10 cellular contexts compared by ENCODE assay signal in the genomic region with DNA sequence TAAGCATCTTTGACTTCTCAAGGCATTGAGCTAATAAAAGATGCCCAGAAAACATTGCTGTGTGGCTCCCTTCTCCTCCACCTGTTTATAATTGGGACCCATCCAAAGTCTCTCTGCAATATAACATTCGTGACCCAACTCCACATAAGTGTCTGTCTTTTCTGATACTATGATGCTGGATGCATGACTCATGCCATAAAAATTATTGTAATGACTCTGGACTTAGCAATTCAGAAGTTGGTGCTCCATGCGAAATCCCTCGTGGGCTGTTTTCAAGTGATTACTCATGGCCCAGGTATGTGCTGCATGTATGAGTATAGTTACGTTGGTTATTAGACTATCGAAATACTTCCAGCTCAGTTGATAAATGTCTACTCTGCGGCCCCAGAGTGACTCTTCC. TPM values are rescaled to one million over a fixed set of nuclear protein-coding genes. Genes with fewer than 3 reads are reported as not detected.
A peak's percentile ranks its signal among the peaks of the same experiment; 100 is the strongest.
DNase-seq lines count a peak whose midpoint lies in the region; ATAC-seq and TF ChIP-seq lines count a peak whose summit lies in the region.
"Had no signal": no experiment of that assay in that cellular context is flagged by ENCODE, and none has a peak within 500 bp of the region (broad histone marks: within the 10 kb centered on the region; RNA-seq: fewer than 3 reads in every experiment).

No MANE protein-coding gene starts in this region.

- H3K79me2 ChIP-seq in HCT116 (ENCODE audit: insufficient read depth, low read length) = no peaks in the 10 kb centered on the region

- CTCF ChIA-PET in HCT116 (lab: Charles Lee) = no interaction called here

- H3K4me1 Mint-ChIP-seq in stimulated activated effector memory CD8-positive, alpha-beta T cell treated with anti-CD3 and anti-CD28 coated beads, Interleukin-12 subunit alpha, Interleukin-12 subunit beta, amount 100 ng/mL, for 72 hours = no peaks in the 10 kb centered on the region
- H3K4me1 Mint-ChIP-seq: activated naive CD4-positive, alpha-beta T cell treated with anti-CD3 and anti-CD28 coated beads, Interleukin-2, amount 10 ng/mL, durations not matched to agents 7 days and 5 days; naive B cell had no signal

- H2AFZ ChIP-seq in HCT116 (ENCODE audit: low read depth, low read length, poor library complexity, severe bottlenecking) = peak overlapping the region; percentile 83

- H3K4me3 ChIP-seq in HCT116 (replicated peaks in 1 of 2; ENCODE audit: low read depth in 1 of 2, low read length in 2 of 2) (peak overlapping the region in 1 of 2 experiments; percentile 8; a peak in 2 of 4 replicates), fibroblast of villous mesenchyme (ENCODE audit: low read depth, low read length) (no peak overlapping the region)

- TF ChIP-seq CTCF in HCT116 (IDR thresholded peaks at IDR 0.05 in 2 of 3, conservative IDR thresholded peaks at IDR 0.05 in 1 of 3; ENCODE audit: borderline replicate concordance in 1 of 3, insufficient read depth in 1 of 3, low read depth in 2 of 3, low read length in 2 of 3) = no peak
- TF ChIP-seq CTCF in fibroblast of villous mesenchyme (IDR thresholded peaks at IDR 0.05; ENCODE audit: insufficient read depth, low read depth, low read length) = no peak

- no peak overlapping the region for H3K4me3 Mint-ChIP-seq in stimulated activated effector memory CD8-positive, alpha-beta T cell treated with anti-CD3 and anti-CD28 coated beads, Interleukin-12 subunit alpha, Interleukin-12 subunit beta, amount 100 ng/mL, for 72 hours
- H3K4me3 Mint-ChIP-seq: activated naive CD4-positive, alpha-beta T cell treated with anti-CD3 and anti-CD28 coated beads, Interleukin-2, amount 10 ng/mL, durations not matched to agents 7 days and 5 days; naive B cell had no signal

- no peaks in the 10 kb centered on the region for H4K20me1 ChIP-seq in HCT116 (ENCODE audit: insufficient read depth)

- H3K9ac ChIP-seq in HCT116 (ENCODE audit: low read length) = 0 out of 2 replicates have a peak overlapping the region, but pooled peaks have one; percentile 3

- ATAC-seq in HCT116 = peak; percentile 91
- ATAC-seq in SK-N-SH treated with all-trans-retinoic acid at 6 μM for 48 hours = peak; percentile 96
- peak; percentile 31 for ATAC-seq in stimulated activated effector memory CD8-positive, alpha-beta T cell treated with anti-CD3 and anti-CD28 coated beads, Interleukin-12 subunit alpha, Interleukin-12 subunit beta, amount 100 ng/mL, for 72 hours
- no peak for ATAC-seq in GM19455 (IDR thresholded peaks at IDR 0.05; ENCODE audit: unreplicated experiment)
- ATAC-seq in GM21423 (IDR thresholded peaks at IDR 0.05; ENCODE audit: unreplicated experiment) = no peak

- POLR2A ChIA-PET in HCT116 (lab: Charles Lee) = no interaction called here

- H3K4me2 ChIP-seq in HCT116 (ENCODE audit: low read length) = peak overlapping the region; percentile 59

- H3K36me3 ChIP-seq in HCT116 (ENCODE audit: control insufficient read depth in 1 of 2, insufficient read depth in 2 of 2, low read length in 2 of 2) = no peaks in the 10 kb centered on the region

- no peak for TF ChIP-seq POLR2A in HCT116 (IDR thresholded peaks at IDR 0.05; ENCODE audit: borderline replicate concordance, extremely low read depth, insufficient read depth, insufficient read length)

- no peaks in the 10 kb centered on the region for H3K36me3 Mint-ChIP-seq in stimulated activated effector memory CD8-positive, alpha-beta T cell treated with anti-CD3 and anti-CD28 coated beads, Interleukin-12 subunit alpha, Interleukin-12 subunit beta, amount 100 ng/mL, for 72 hours
- H3K36me3 Mint-ChIP-seq: activated naive CD4-positive, alpha-beta T cell treated with anti-CD3 and anti-CD28 coated beads, Interleukin-2, amount 10 ng/mL, durations not matched to agents 7 days and 5 days; naive B cell had no signal

- BruUV-seq in HCT116 (replicated peaks; lab: Mats Ljungman, UMichigan) = no TSS peak

- no peaks in the 10 kb centered on the region for H3K27me3 ChIP-seq in HCT116 (ENCODE audit: insufficient read depth, low read length)

- H3K27ac ChIP-seq in HCT116 (ENCODE audit: low read depth, low read length) = no peak overlapping the region

- H3K9me2 ChIP-seq in HCT116 (ENCODE audit: insufficient read depth) = no peaks in the 10 kb centered on the region

- DNase-seq in HCT116 (ENCODE audit: low read depth, low spot score) (peak; percentile 86), fibroblast of villous mesenchyme (ENCODE audit: low read depth) (peak; percentile 96), COLO668 (lab: John Stamatoyannopoulos, UW; ENCODE audit: unreplicated experiment) (no peak)
- no peak for DNase-seq in stimulated activated effector memory CD8-positive, alpha-beta T cell treated with anti-CD3 and anti-CD28 coated beads, Interleukin-12 subunit alpha, Interleukin-12 subunit beta, amount 100 ng/mL, for 72 hours (ENCODE audit: low spot score in 2 of 2)
- DNase-seq: activated naive CD4-positive, alpha-beta T cell treated with anti-CD3 and anti-CD28 coated beads, Interleukin-2, amount 10 ng/mL, durations not matched to agents 7 days and 5 days; naive B cell; NCI-H2171 treated with DMSO at 0.1 percent for 48 hours had no signal

- H3K9me3 ChIP-seq in HCT116 (ENCODE audit: control insufficient read depth in 1 of 2, insufficient read depth in 1 of 2, low read depth in 1 of 2, low read length in 2 of 2) = no peaks in the 10 kb centered on the region

- no peaks in the 10 kb centered on the region for H3K9me3 Mint-ChIP-seq in stimulated activated effector memory CD8-positive, alpha-beta T cell treated with anti-CD3 and anti-CD28 coated beads, Interleukin-12 subunit alpha, Interleukin-12 subunit beta, amount 100 ng/mL, for 72 hours
- H3K9me3 Mint-ChIP-seq: activated naive CD4-positive, alpha-beta T cell treated with anti-CD3 and anti-CD28 coated beads, Interleukin-2, amount 10 ng/mL, durations not matched to agents 7 days and 5 days had no signal

- peaks cover 13 to 26% of the 10 kb centered on the region in 2 experiments for H3K4me1 ChIP-seq in HCT116 (ENCODE audit: control insufficient read depth in 1 of 2, insufficient read depth in 2 of 2, low read length in 2 of 2)

- no peak overlapping the region for H3K27ac Mint-ChIP-seq in stimulated activated effector memory CD8-positive, alpha-beta T cell treated with anti-CD3 and anti-CD28 coated beads, Interleukin-12 subunit alpha, Interleukin-12 subunit beta, amount 100 ng/mL, for 72 hours
- H3K27ac Mint-ChIP-seq: activated naive CD4-positive, alpha-beta T cell treated with anti-CD3 and anti-CD28 coated beads, Interleukin-2, amount 10 ng/mL, durations not matched to agents 7 days and 5 days; naive B cell had no signal

- RAD21 ChIA-PET in HCT116 (lab: Charles Lee; ENCODE audit: low non-redundant PET in 1 of 2, low total read pairs in 2 of 2, uncharacterized antibody in 2 of 2, unreplicated experiment in 2 of 2) = no interaction called here

- no peak; the same call in 1 of the 2 replicates for TF ChIP-seq RAD21 in HCT116 (IDR thresholded peaks at IDR 0.05; ENCODE audit: low read depth)

- intact Hi-C loops in HCT116 (cut with micrococcal nuclease) = no loop called here

TF ChIP-seq in HCT116, 20 proteins besides CTCF, POLR2A, EP300 and RAD21 (continues in another document):
- TF ChIP-seq ZBTB33 (IDR thresholded peaks at IDR 0.05; ENCODE audit: extremely low read depth, insufficient replicate concordance, low read length) = no peak
- TF ChIP-seq ZNF274 (IDR thresholded peaks at IDR 0.05; ENCODE audit: low read depth, low read length) = no peak
- no peak for TF ChIP-seq EZH2 (IDR thresholded peaks at IDR 0.05)
- no peak for TF ChIP-seq ELF1 (IDR thresholded peaks at IDR 0.05; ENCODE audit: borderline replicate concordance, low read depth)
- TF ChIP-seq POLR2AphosphoS5 (IDR thresholded peaks at IDR 0.05; ENCODE audit: low read depth, low read length) = 0 out of 2 replicates have a peak, but pooled peaks have one; percentile 25

TF ChIP-seq in SK-N-SH treated with all-trans-retinoic acid at 6 μM for 48 hours, 23 proteins besides CTCF, POLR2A, EP300 and RAD21 (continues in another document):
- TF ChIP-seq RARB (CRISPR knock-in tag; IDR thresholded peaks at IDR 0.05) (no peak), ISL1 (CRISPR knock-in tag; IDR thresholded peaks at IDR 0.05) (peak; percentile 82)
- TF ChIP-seq, protein P1, sequence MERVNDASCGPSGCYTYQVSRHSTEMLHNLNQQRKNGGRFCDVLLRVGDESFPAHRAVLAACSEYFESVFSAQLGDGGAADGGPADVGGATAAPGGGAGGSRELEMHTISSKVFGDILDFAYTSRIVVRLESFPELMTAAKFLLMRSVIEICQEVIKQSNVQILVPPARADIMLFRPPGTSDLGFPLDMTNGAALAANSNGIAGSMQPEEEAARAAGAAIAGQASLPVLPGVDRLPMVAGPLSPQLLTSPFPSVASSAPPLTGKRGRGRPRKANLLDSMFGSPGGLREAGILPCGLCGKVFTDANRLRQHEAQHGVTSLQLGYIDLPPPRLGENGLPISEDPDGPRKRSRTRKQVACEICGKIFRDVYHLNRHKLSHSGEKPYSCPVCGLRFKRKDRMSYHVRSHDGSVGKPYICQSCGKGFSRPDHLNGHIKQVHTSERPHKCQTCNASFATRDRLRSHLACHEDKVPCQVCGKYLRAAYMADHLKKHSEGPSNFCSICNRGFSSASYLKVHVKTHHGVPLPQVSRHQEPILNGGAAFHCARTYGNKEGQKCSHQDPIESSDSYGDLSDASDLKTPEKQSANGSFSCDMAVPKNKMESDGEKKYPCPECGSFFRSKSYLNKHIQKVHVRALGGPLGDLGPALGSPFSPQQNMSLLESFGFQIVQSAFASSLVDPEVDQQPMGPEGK (CRISPR knock-in tag; IDR thresholded peaks at IDR 0.05; ENCODE audit: borderline replicate concordance) = no peak

RNA-seq across cellular contexts. Expression of gene FJX1, which starts 11.7 kb away (rescaled TPM):
- total RNA-seq in HCT116 (2021; ENCODE audit: unreplicated experiment) (13.7 TPM), fibroblast of villous mesenchyme (89.8 and 205 TPM in 2 replicates)
- polyA plus RNA-seq in HCT116 (2012) = 5.5 and 6.1 TPM in 2 replicates

RNA-seq across cellular contexts. Expression of gene TRIM44, which starts 32.7 kb away (rescaled TPM):
- total RNA-seq in HCT116 (2021; ENCODE audit: unreplicated experiment) (33.4 TPM), fibroblast of villous mesenchyme (16.8 and 20.3 TPM in 2 replicates)
- polyA plus RNA-seq in HCT116 (2012) = 27.1 and 29.4 TPM in 2 replicates

Comparison
In these comparisons a context has a peak if more than half of its experiments do, and no peak if none do; other contexts are left out.
1. ATAC-seq: peak in HCT116 (single experiment), SK-N-SH treated with all-trans-retinoic acid at 6 μM for 48 hours (single experiment) and stimulated activated effector memory CD8-positive, alpha-beta T cell treated with anti-CD3 and anti-CD28 coated beads, Interleukin-12 subunit alpha, Interleukin-12 subunit beta, amount 100 ng/mL, for 72 hours (single experiment); none in GM19455 (single experiment) and GM21423 (single experiment).
2. DNase-seq: peak in HCT116 (single experiment) and fibroblast of villous mesenchyme (single experiment); none in stimulated activated effector memory CD8-positive, alpha-beta T cell treated with anti-CD3 and anti-CD28 coated beads, Interleukin-12 subunit alpha, Interleukin-12 subunit beta, amount 100 ng/mL, for 72 hours (0 of 2) and COLO668 (single experiment).